Comparison of ENCODE assay signal across 9 cellular contexts in genomic region chr6:28789553-28790083, GRCh38.
DNase-seq lines count a peak whose midpoint lies in the region; ATAC-seq and TF ChIP-seq lines count a peak whose summit lies in the region.
"Had no signal": no experiment of that assay in that cellular context is flagged by ENCODE, and none has a peak within 500 bp of the region (broad histone marks: within the 10 kb centered on the region; RNA-seq: fewer than 3 reads in every experiment).

No MANE protein-coding gene starts in this region.

- peak overlapping the region; percentile 41 for H3K4me3 ChIP-seq in kidney epithelial cell (ENCODE audit: low read depth, low read length)
- H3K4me3 ChIP-seq: body of pancreas had no signal

- no peaks in the 10 kb centered on the region for H3K36me3 ChIP-seq in kidney epithelial cell (ENCODE audit: control insufficient read depth, insufficient read depth, low read length)

- peaks cover 40% of the 10 kb centered on the region for H3K27me3 ChIP-seq in kidney epithelial cell (ENCODE audit: control insufficient read depth, insufficient read depth, low read length)

- no peak for TF ChIP-seq CTCF in kidney epithelial cell (IDR thresholded peaks at IDR 0.05; ENCODE audit: insufficient read depth, low read length, poor library complexity, severe bottlenecking)

- peaks cover 8% of the 10 kb centered on the region for H3K36me3 Mint-ChIP-seq in T-helper 2 cell treated with Interferon-gamma antibody and Interleukin-4, amounts not matched to agents 5 μg/mL and 100 μg/mL, for 36 hours (ENCODE audit: low read depth)
- peaks cover 5% of the 10 kb centered on the region for H3K36me3 Mint-ChIP-seq in activated T-cell treated with anti-CD3 and anti-CD28 coated beads, Interleukin-2, amount 50 U/mL, for 24 hours (ENCODE audit: low read depth)

- H3K27me3 Mint-ChIP-seq in T-helper 2 cell treated with Interferon-gamma antibody and Interleukin-4, amounts not matched to agents 5 μg/mL and 100 μg/mL, for 36 hours (ENCODE audit: low read depth) = peaks cover 95% of the 10 kb centered on the region
- peaks cover 94% of the 10 kb centered on the region for H3K27me3 Mint-ChIP-seq in activated T-cell treated with anti-CD3 and anti-CD28 coated beads, Interleukin-2, amount 50 U/mL, for 24 hours

- no peak overlapping the region for H3K27ac Mint-ChIP-seq in T-helper 2 cell treated with Interferon-gamma antibody and Interleukin-4, amounts not matched to agents 5 μg/mL and 100 μg/mL, for 36 hours
- peak overlapping the region; percentile 87 for H3K27ac Mint-ChIP-seq in activated T-cell treated with anti-CD3 and anti-CD28 coated beads, Interleukin-2, amount 50 U/mL, for 24 hours

- peak; percentile 22 for DNase-seq in T-helper 2 cell treated with Interferon-gamma antibody and Interleukin-4, amounts not matched to agents 5 μg/mL and 100 μg/mL, for 36 hours (ENCODE audit: low spot score)
- DNase-seq in T-helper 2 cell = no peak
- peak; percentile 21 for DNase-seq in NCI-H1694 treated with DMSO at 0.1 percent for 48 hours (lab: John Stamatoyannopoulos, UW)
- DNase-seq in activated T-cell treated with anti-CD3 and anti-CD28 coated beads, Interleukin-2, amount 50 U/mL, for 24 hours = peak; percentile 61
- no peak for DNase-seq in kidney epithelial cell (ENCODE audit: low read depth)

- H3K4me1 Mint-ChIP-seq in T-helper 2 cell treated with Interferon-gamma antibody and Interleukin-4, amounts not matched to agents 5 μg/mL and 100 μg/mL, for 36 hours (ENCODE audit: low read depth) = peaks cover 20% of the 10 kb centered on the region
- peaks cover 18% of the 10 kb centered on the region for H3K4me1 Mint-ChIP-seq in activated T-cell treated with anti-CD3 and anti-CD28 coated beads, Interleukin-2, amount 50 U/mL, for 24 hours (ENCODE audit: low read depth)

- H3K4me3 Mint-ChIP-seq in T-helper 2 cell treated with Interferon-gamma antibody and Interleukin-4, amounts not matched to agents 5 μg/mL and 100 μg/mL, for 36 hours = peak overlapping the region; percentile 56
- H3K4me3 Mint-ChIP-seq in activated T-cell treated with anti-CD3 and anti-CD28 coated beads, Interleukin-2, amount 50 U/mL, for 24 hours = peak overlapping the region; percentile 72

- ATAC-seq in GM18907 (IDR thresholded peaks at IDR 0.05; ENCODE audit: unreplicated experiment) (no peak), HG02763 (IDR thresholded peaks at IDR 0.05; ENCODE audit: unreplicated experiment) (no peak), HG02884 (IDR thresholded peaks at IDR 0.05; ENCODE audit: unreplicated experiment) (no peak)
- ATAC-seq: body of pancreas had no signal

- peaks cover 5% of the 10 kb centered on the region for H3K9me3 Mint-ChIP-seq in T-helper 2 cell treated with Interferon-gamma antibody and Interleukin-4, amounts not matched to agents 5 μg/mL and 100 μg/mL, for 36 hours
- peaks cover 25% of the 10 kb centered on the region for H3K9me3 Mint-ChIP-seq in activated T-cell treated with anti-CD3 and anti-CD28 coated beads, Interleukin-2, amount 50 U/mL, for 24 hours

Comparison
In these comparisons a context has a peak if more than half of its experiments do, and no peak if none do; other contexts are left out.
1. DNase-seq: peak in T-helper 2 cell treated with Interferon-gamma antibody and Interleukin-4, amounts not matched to agents 5 μg/mL and 100 μg/mL, for 36 hours (single experiment), NCI-H1694 treated with DMSO at 0.1 percent for 48 hours (single experiment) and activated T-cell treated with anti-CD3 and anti-CD28 coated beads, Interleukin-2, amount 50 U/mL, for 24 hours (single experiment); none in T-helper 2 cell (0 of 5) and kidney epithelial cell (single experiment).